26 cellular contexts compared by ENCODE assay signal in genomic region chr3:133380481-133381225, GRCh38. TPM values are rescaled to one million over a fixed set of nuclear protein-coding genes. Genes with fewer than 3 reads are reported as not detected.
"Had no signal": no experiment of that assay in that cellular context is flagged by ENCODE, and none has a peak within 500 bp of the region (broad histone marks: within the 10 kb centered on the region; RNA-seq: fewer than 3 reads in every experiment).

No MANE protein-coding gene starts in this region.

- H3K36me3 Mint-ChIP-seq: natural killer cell; stimulated activated effector memory CD8-positive, alpha-beta T cell treated with anti-CD3 and anti-CD28 coated beads, Interleukin-12 subunit alpha, Interleukin-12 subunit beta, amount 100 ng/mL, for 72 hours; type B pancreatic cell had no signal

- ATAC-seq: left ventricle myocardium superior; lower lobe of right lung; natural killer cell; stimulated activated effector memory CD8-positive, alpha-beta T cell treated with anti-CD3 and anti-CD28 coated beads, Interleukin-12 subunit alpha, Interleukin-12 subunit beta, amount 100 ng/mL, for 72 hours had no signal

- H3K9ac ChIP-seq: parathyroid adenoma had no signal

- H3K4me1 ChIP-seq: testis had no signal

- H3K27me3 ChIP-seq: esophagus squamous epithelium, right lobe of liver, stomach, testis had no signal

- H3K9me3 Mint-ChIP-seq: dendritic cell treated with granulocyte-macrophage colony-stimulating factor and Interleukin-4, amounts not matched to agents 40 ng/mL and 50 ng/mL, for 4 days; natural killer cell; stimulated activated effector memory CD8-positive, alpha-beta T cell treated with anti-CD3 and anti-CD28 coated beads, Interleukin-12 subunit alpha, Interleukin-12 subunit beta, amount 100 ng/mL, for 72 hours; type B pancreatic cell had no signal

- H3K27me3 Mint-ChIP-seq: dendritic cell treated with granulocyte-macrophage colony-stimulating factor and Interleukin-4, amounts not matched to agents 40 ng/mL and 50 ng/mL, for 4 days; progenitor cell of endocrine pancreas had no signal

- H3K4me3 ChIP-seq: esophagus squamous epithelium, lower lobe of right lung, right lobe of liver, stomach, testis, tibial artery had no signal

- H3K4me3 Mint-ChIP-seq: dendritic cell treated with granulocyte-macrophage colony-stimulating factor and Interleukin-4, amounts not matched to agents 40 ng/mL and 50 ng/mL, for 4 days; natural killer cell; stimulated activated effector memory CD8-positive, alpha-beta T cell treated with anti-CD3 and anti-CD28 coated beads, Interleukin-12 subunit alpha, Interleukin-12 subunit beta, amount 100 ng/mL, for 72 hours; type B pancreatic cell had no signal

- H3K36me3 ChIP-seq: esophagus squamous epithelium, right lobe of liver, stomach, tibial artery had no signal

- H3K4me1 Mint-ChIP-seq: natural killer cell; stimulated activated effector memory CD8-positive, alpha-beta T cell treated with anti-CD3 and anti-CD28 coated beads, Interleukin-12 subunit alpha, Interleukin-12 subunit beta, amount 100 ng/mL, for 72 hours had no signal

- H3K9me3 ChIP-seq: esophagus squamous epithelium, lower lobe of right lung, right lobe of liver, stomach, testis, tibial artery had no signal

- H3K27ac ChIP-seq: esophagus squamous epithelium, lower lobe of right lung, parathyroid adenoma, right lobe of liver, stomach, testis, tibial artery had no signal

- H3K27ac Mint-ChIP-seq: dendritic cell treated with granulocyte-macrophage colony-stimulating factor and Interleukin-4, amounts not matched to agents 40 ng/mL and 50 ng/mL, for 4 days; natural killer cell; progenitor cell of endocrine pancreas; stimulated activated effector memory CD8-positive, alpha-beta T cell treated with anti-CD3 and anti-CD28 coated beads, Interleukin-12 subunit alpha, Interleukin-12 subunit beta, amount 100 ng/mL, for 72 hours; type B pancreatic cell had no signal

- DNase-seq: effector memory CD4-positive, alpha-beta T cell; esophagus squamous epithelium; foreskin melanocyte; left ventricle myocardium superior; lower lobe of right lung; natural killer cell; right lobe of liver; stimulated activated CD4-positive, alpha-beta T cell treated with anti-CD3 and anti-CD28 coated beads, Interleukin-2, amount 100 ng/mL, for 24 hours; stimulated activated CD4-positive, alpha-beta T cell treated with anti-CD3 and anti-CD28 coated beads, Interleukin-4, amount 100 ng/mL, for 24 hours; stimulated activated naive CD4-positive, alpha-beta T cell treated with Interleukin-2 at 50 U/mL for 16 hours; stomach; testis; tibial artery had no signal

- H2AFZ ChIP-seq: parathyroid adenoma had no signal

RNA-seq across cellular contexts. Expression of gene BFSP2, which starts 19.2 kb away (rescaled TPM):
- total RNA-seq: endothelial cell of umbilical vein, epithelial cell of proximal tubule, esophagus squamous epithelium, left ventricle myocardium superior, lower lobe of right lung, mononuclear cell, natural killer cell, osteoblast, progenitor cell of endocrine pancreas, right lobe of liver, stomach, subcutaneous adipose tissue, testis, urinary bladder had no signal
- polyA plus RNA-seq: endothelial cell of umbilical vein, keratinocyte, neural cell, urinary bladder had no signal
